Comparison of ENCODE assay signal across 6 cellular contexts in the genomic region with DNA sequence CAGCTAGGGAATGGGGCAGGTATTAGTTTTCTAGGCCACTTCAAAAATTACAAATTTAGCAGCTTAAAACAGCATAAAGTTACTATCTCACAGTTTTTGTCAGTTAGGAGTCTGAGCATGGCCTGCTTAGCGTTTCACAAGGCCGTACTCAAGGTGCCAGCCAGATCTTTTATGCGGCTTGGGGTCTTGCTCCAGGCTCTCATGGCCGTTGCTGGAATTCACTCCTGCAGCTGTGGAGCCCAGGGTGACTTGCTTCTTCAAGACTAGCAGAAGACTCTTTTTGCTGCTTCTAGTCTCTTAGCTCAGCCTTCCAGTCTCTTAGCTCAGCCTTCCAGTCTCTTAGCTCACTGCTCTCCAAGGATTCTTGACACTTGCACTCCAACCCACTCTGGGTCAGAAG.
"Had no signal": no experiment of that assay in that cellular context is flagged by ENCODE, and none has a peak within 500 bp of the region (broad histone marks: within the 10 kb centered on the region; RNA-seq: fewer than 3 reads in every experiment).

No MANE protein-coding gene starts in this region.

- H3K27ac ChIP-seq: HL-60 had no signal

- DNase-seq: H9, HCEC 1CT, IMR-90 had no signal

- H3K4me2 ChIP-seq: GM23338 had no signal

- H3K4me3 ChIP-seq: GM23338, K562 had no signal
